ENCODE assay signal across 8 cellular contexts in the genomic region with DNA sequence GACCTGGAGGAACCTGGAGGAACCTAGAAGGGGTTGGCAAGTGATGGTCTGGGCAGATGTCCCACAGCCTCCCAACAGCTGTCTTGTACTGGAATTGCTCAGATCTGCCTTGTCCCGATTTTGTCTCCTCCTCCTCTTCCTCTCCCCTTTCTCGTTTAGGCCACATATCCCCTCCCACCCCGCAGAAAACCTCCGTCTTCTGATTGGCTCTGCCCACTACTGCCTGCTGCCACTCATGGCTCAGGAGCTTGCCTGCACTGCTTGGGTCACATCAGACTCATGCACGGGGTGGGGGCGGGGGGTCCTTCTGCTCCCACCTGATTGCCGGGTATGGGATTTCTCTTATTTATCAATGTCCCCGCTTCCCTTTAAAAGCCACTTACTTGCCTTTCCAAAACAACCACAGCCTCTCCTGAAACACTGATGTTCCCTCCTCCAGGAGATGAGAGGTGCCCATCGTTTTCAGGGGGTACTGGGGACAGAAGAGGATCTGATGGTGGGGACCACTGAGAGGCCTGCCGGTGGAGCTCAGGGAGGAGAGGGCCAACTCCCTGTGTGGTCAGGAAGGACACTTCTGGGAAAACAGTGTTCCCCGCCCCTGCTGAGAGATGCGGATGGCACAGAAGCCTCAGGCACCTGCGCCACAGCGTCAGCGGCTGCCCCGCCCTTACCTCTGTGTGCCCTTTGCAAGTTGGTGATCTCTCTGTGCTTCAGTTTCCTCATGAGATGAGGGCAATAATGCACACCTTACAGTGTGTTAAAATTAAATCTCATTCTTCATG. TPM values are rescaled to one million over a fixed set of nuclear protein-coding genes. Genes with fewer than 3 reads are reported as not detected.
DNase-seq lines count a peak whose midpoint lies in the region; ATAC-seq and TF ChIP-seq lines count a peak whose summit lies in the region.

No MANE protein-coding gene starts in this region.

- H3K27ac Mint-ChIP-seq in activated CD4-positive, alpha-beta T cell treated with anti-CD3 and anti-CD28 coated beads, Interleukin-2, amount 10 ng/mL, durations not matched to agents 24 days and 14 days = peak overlapping the region; percentile 51
- H3K27ac Mint-ChIP-seq in activated CD4-positive, alpha-beta T cell treated with anti-CD3 and anti-CD28 coated beads, Interleukin-2, amount 10 ng/mL, durations not matched to agents 7 days and 5 days = no peak overlapping the region
- H3K27ac Mint-ChIP-seq in activated T-helper 1 cell treated with anti-CD3 and anti-CD28 coated beads, Interleukin-12 subunit alpha, Interleukin-12 subunit beta, Interleukin-2, Interleukin-4 antibody, amounts not matched to agents 30 ng/mL and 10 ng/mL and 1 ng/mL, durations not matched to agents 14 hours and 24 hours and 36 hours = peak overlapping the region; percentile 29

- CTCF ChIA-PET in activated CD4-positive, alpha-beta T cell treated with anti-CD3 and anti-CD28 coated beads, Interleukin-2, amount 10 ng/mL, durations not matched to agents 7 days and 5 days (lab: Charles Lee) = interaction anchor here (0.8 to 1.4 kb wide), 3 partner anchors 16 to 71 kb away, joined by 3 to 6 read pairs (median 3); no protein-coding TSS in a partner anchor

- POLR2A ChIA-PET in activated CD4-positive, alpha-beta T cell treated with anti-CD3 and anti-CD28 coated beads, Interleukin-2, amount 10 ng/mL, durations not matched to agents 7 days and 5 days (lab: Charles Lee) = no interaction called here

- ATAC-seq in GM19324 (IDR thresholded peaks at IDR 0.05; ENCODE audit: low FRiP score, unreplicated experiment) = no peak
- no peak for ATAC-seq in GM18498 (IDR thresholded peaks at IDR 0.05; ENCODE audit: unreplicated experiment)

- H3K27me3 ChIP-seq in thyroid gland = no peaks in the 10 kb centered on the region

- DNase-seq in activated CD4-positive, alpha-beta T cell treated with anti-CD3 and anti-CD28 coated beads, Interleukin-2, amount 10 ng/mL, durations not matched to agents 24 days and 14 days = no peak
- DNase-seq in activated CD4-positive, alpha-beta T cell treated with anti-CD3 and anti-CD28 coated beads, Interleukin-2, amount 10 ng/mL, durations not matched to agents 7 days and 5 days = no peak
- DNase-seq in activated T-helper 1 cell treated with anti-CD3 and anti-CD28 coated beads, Interleukin-12 subunit alpha, Interleukin-12 subunit beta, Interleukin-2, Interleukin-4 antibody, amounts not matched to agents 30 ng/mL and 10 ng/mL and 1 ng/mL, durations not matched to agents 14 hours and 24 hours and 36 hours (ENCODE audit: low spot score) = no peak
- peak; percentile 55 for DNase-seq in iPS-NIHi11 (ENCODE audit: low spot score)
- peak in 1 of 2 donors; percentile 13 for DNase-seq in thyroid gland
- no peak for DNase-seq in NCI-H446 treated with DMSO at 0.1 percent for 48 hours (lab: John Stamatoyannopoulos, UW)

- H3K4me1 Mint-ChIP-seq in activated CD4-positive, alpha-beta T cell treated with anti-CD3 and anti-CD28 coated beads, Interleukin-2, amount 10 ng/mL, durations not matched to agents 24 days and 14 days = peaks cover 43% of the 10 kb centered on the region
- H3K4me1 Mint-ChIP-seq in activated CD4-positive, alpha-beta T cell treated with anti-CD3 and anti-CD28 coated beads, Interleukin-2, amount 10 ng/mL, durations not matched to agents 7 days and 5 days = peaks cover 54% of the 10 kb centered on the region
- peaks cover 53% of the 10 kb centered on the region for H3K4me1 Mint-ChIP-seq in activated T-helper 1 cell treated with anti-CD3 and anti-CD28 coated beads, Interleukin-12 subunit alpha, Interleukin-12 subunit beta, Interleukin-2, Interleukin-4 antibody, amounts not matched to agents 30 ng/mL and 10 ng/mL and 1 ng/mL, durations not matched to agents 14 hours and 24 hours and 36 hours (ENCODE audit: low read depth)

- H3K36me3 ChIP-seq in thyroid gland = peaks cover 10 to 14% of the 10 kb centered on the region in 2 donors

- peaks cover 32 to 47% of the 10 kb centered on the region in 2 donors for H3K4me1 ChIP-seq in thyroid gland

- H3K4me3 Mint-ChIP-seq in activated CD4-positive, alpha-beta T cell treated with anti-CD3 and anti-CD28 coated beads, Interleukin-2, amount 10 ng/mL, durations not matched to agents 24 days and 14 days = no peak overlapping the region
- H3K4me3 Mint-ChIP-seq in activated CD4-positive, alpha-beta T cell treated with anti-CD3 and anti-CD28 coated beads, Interleukin-2, amount 10 ng/mL, durations not matched to agents 7 days and 5 days = no peak overlapping the region
- no peak overlapping the region for H3K4me3 Mint-ChIP-seq in activated T-helper 1 cell treated with anti-CD3 and anti-CD28 coated beads, Interleukin-12 subunit alpha, Interleukin-12 subunit beta, Interleukin-2, Interleukin-4 antibody, amounts not matched to agents 30 ng/mL and 10 ng/mL and 1 ng/mL, durations not matched to agents 14 hours and 24 hours and 36 hours

- TF ChIP-seq POLR2A in thyroid gland (IDR thresholded peaks at IDR 0.05) = no peak

- peak overlapping the region; percentile 73 to 88 (median 78) for H3K27ac ChIP-seq in thyroid gland

- no peaks in the 10 kb centered on the region for H3K27me3 Mint-ChIP-seq in activated CD4-positive, alpha-beta T cell treated with anti-CD3 and anti-CD28 coated beads, Interleukin-2, amount 10 ng/mL, durations not matched to agents 24 days and 14 days
- H3K27me3 Mint-ChIP-seq in activated CD4-positive, alpha-beta T cell treated with anti-CD3 and anti-CD28 coated beads, Interleukin-2, amount 10 ng/mL, durations not matched to agents 7 days and 5 days = no peaks in the 10 kb centered on the region
- H3K27me3 Mint-ChIP-seq in activated T-helper 1 cell treated with anti-CD3 and anti-CD28 coated beads, Interleukin-12 subunit alpha, Interleukin-12 subunit beta, Interleukin-2, Interleukin-4 antibody, amounts not matched to agents 30 ng/mL and 10 ng/mL and 1 ng/mL, durations not matched to agents 14 hours and 24 hours and 36 hours (ENCODE audit: insufficient read depth) = no peaks in the 10 kb centered on the region

- H3K36me3 Mint-ChIP-seq in activated CD4-positive, alpha-beta T cell treated with anti-CD3 and anti-CD28 coated beads, Interleukin-2, amount 10 ng/mL, durations not matched to agents 24 days and 14 days (ENCODE audit: low read depth) = no peaks in the 10 kb centered on the region
- no peaks in the 10 kb centered on the region for H3K36me3 Mint-ChIP-seq in activated CD4-positive, alpha-beta T cell treated with anti-CD3 and anti-CD28 coated beads, Interleukin-2, amount 10 ng/mL, durations not matched to agents 7 days and 5 days (ENCODE audit: low read depth)
- no peaks in the 10 kb centered on the region for H3K36me3 Mint-ChIP-seq in activated T-helper 1 cell treated with anti-CD3 and anti-CD28 coated beads, Interleukin-12 subunit alpha, Interleukin-12 subunit beta, Interleukin-2, Interleukin-4 antibody, amounts not matched to agents 30 ng/mL and 10 ng/mL and 1 ng/mL, durations not matched to agents 14 hours and 24 hours and 36 hours (ENCODE audit: low read depth)

- H3K4me3 ChIP-seq in thyroid gland (replicated peaks in 1 of 3) = no peak overlapping the region

- 80 to 88% methylated on average over 16 of the region's 16 CpGs for WGBS in thyroid gland, 2 donors

- H3K9me3 Mint-ChIP-seq in activated CD4-positive, alpha-beta T cell treated with anti-CD3 and anti-CD28 coated beads, Interleukin-2, amount 10 ng/mL, durations not matched to agents 24 days and 14 days = no peaks in the 10 kb centered on the region
- H3K9me3 Mint-ChIP-seq in activated CD4-positive, alpha-beta T cell treated with anti-CD3 and anti-CD28 coated beads, Interleukin-2, amount 10 ng/mL, durations not matched to agents 7 days and 5 days = no peaks in the 10 kb centered on the region
- no peaks in the 10 kb centered on the region for H3K9me3 Mint-ChIP-seq in activated T-helper 1 cell treated with anti-CD3 and anti-CD28 coated beads, Interleukin-12 subunit alpha, Interleukin-12 subunit beta, Interleukin-2, Interleukin-4 antibody, amounts not matched to agents 30 ng/mL and 10 ng/mL and 1 ng/mL, durations not matched to agents 14 hours and 24 hours and 36 hours

- no peak for TF ChIP-seq CTCF in thyroid gland (IDR thresholded peaks at IDR 0.05)

- intact Hi-C loops in activated CD4-positive, alpha-beta T cell treated with anti-CD3 and anti-CD28 coated beads, Interleukin-2, amount 10 ng/mL, durations not matched to agents 24 days and 14 days (cut with micrococcal nuclease) = no loop called here
- intact Hi-C loops in activated T-helper 1 cell treated with anti-CD3 and anti-CD28 coated beads, Interleukin-12 subunit alpha, Interleukin-12 subunit beta, Interleukin-2, Interleukin-4 antibody, amounts not matched to agents 30 ng/mL and 10 ng/mL and 1 ng/mL, durations not matched to agents 14 hours and 24 hours and 36 hours (cut with micrococcal nuclease) = no loop called here
- intact Hi-C loops in thyroid gland (cut with DNase I) = no loop called here

- no peaks in the 10 kb centered on the region for H3K9me3 ChIP-seq in thyroid gland

RNA-seq across cellular contexts. Expression of a gene that starts 14.7 kb away (rescaled TPM):
- 16.8 and 18.7 TPM in 2 replicates for total RNA-seq in activated CD4-positive, alpha-beta T cell treated with anti-CD3 and anti-CD28 coated beads, Interleukin-2, amount 10 ng/mL, durations not matched to agents 24 days and 14 days
- total RNA-seq in activated CD4-positive, alpha-beta T cell treated with anti-CD3 and anti-CD28 coated beads, Interleukin-2, amount 10 ng/mL, durations not matched to agents 7 days and 5 days = 10 to 100 TPM; 30.0 to 37.8 TPM
- total RNA-seq in activated T-helper 1 cell treated with anti-CD3 and anti-CD28 coated beads, Interleukin-12 subunit alpha, Interleukin-12 subunit beta, Interleukin-2, Interleukin-4 antibody, amounts not matched to agents 30 ng/mL and 10 ng/mL and 1 ng/mL, durations not matched to agents 14 hours and 24 hours and 36 hours = 16.8 and 19.0 TPM in 2 replicates
- total RNA-seq in thyroid gland = 10 to 100 TPM; 60.5 to 87.1 (median 79.9) TPM

RNA-seq across cellular contexts. Expression of a gene that starts 57.1 kb away (rescaled TPM):
- total RNA-seq in activated CD4-positive, alpha-beta T cell treated with anti-CD3 and anti-CD28 coated beads, Interleukin-2, amount 10 ng/mL, durations not matched to agents 24 days and 14 days = 46.9 and 47.7 TPM in 2 replicates
- 10 to 100 TPM; 32.2 to 35.5 TPM for total RNA-seq in activated CD4-positive, alpha-beta T cell treated with anti-CD3 and anti-CD28 coated beads, Interleukin-2, amount 10 ng/mL, durations not matched to agents 7 days and 5 days
- total RNA-seq in activated T-helper 1 cell treated with anti-CD3 and anti-CD28 coated beads, Interleukin-12 subunit alpha, Interleukin-12 subunit beta, Interleukin-2, Interleukin-4 antibody, amounts not matched to agents 30 ng/mL and 10 ng/mL and 1 ng/mL, durations not matched to agents 14 hours and 24 hours and 36 hours = 45.7 and 47.9 TPM in 2 replicates
- 10 to 100 TPM; 13.8 to 24.7 (median 19.9) TPM for total RNA-seq in thyroid gland
